ENCODE assay signal across 20 cellular contexts in genomic region chr7:20435305-20435704, GRCh38.
DNase-seq lines count a peak whose midpoint lies in the region; ATAC-seq and TF ChIP-seq lines count a peak whose summit lies in the region.
"Had no signal": no experiment of that assay in that cellular context is flagged by ENCODE, and none has a peak within 500 bp of the region (broad histone marks: within the 10 kb centered on the region; RNA-seq: fewer than 3 reads in every experiment).

No MANE protein-coding gene starts in this region.

- H3K4me1 ChIP-seq in colonic mucosa (no peaks in the 10 kb centered on the region), right atrium auricular region (peaks cover 0 to 7% of the 10 kb centered on the region in 2 donors)

- intact Hi-C loops in colonic mucosa (cut with DNase I), result loop anchor here (10.0 kb wide), 1 partner anchor 121 kb away; no protein-coding TSS in a partner anchor

- DNase-seq in G401 (ENCODE audit: low spot score) (peak; percentile 6), colonic mucosa (peak; percentile 32), right atrium auricular region (ENCODE audit: low spot score) (peak; percentile 77), skeletal muscle cell (ENCODE audit: low read depth) (peak; percentile 1), NAMALWA (ENCODE audit: low spot score) (no peak), NCI-H345 treated with DMSO at 0.1 percent for 48 hours (lab: John Stamatoyannopoulos, UW; ENCODE audit: unreplicated experiment) (no peak), type B pancreatic cell (ENCODE audit: extremely low spot score, unreplicated experiment) (no peak)
- DNase-seq: activated CD4-positive, CD25-positive, alpha-beta regulatory T cell; activated CD8-positive, alpha-beta memory T cell treated with anti-CD3 and anti-CD28 coated beads for 24 hours; Calu3; HFFc6; NCI-H1092; NCI-H2171 treated with DMSO at 0.1 percent for 48 hours; stimulated activated CD4-positive, alpha-beta T cell treated with anti-CD3 and anti-CD28 coated beads, Interleukin-4, amount 100 ng/mL, for 24 hours had no signal

- H3K36me3 Mint-ChIP-seq in activated T-helper 17 cell treated with anti-CD3 and anti-CD28 coated beads, Interleukin-2, amount 50 U/mL, for 72 hours (ENCODE audit: low read depth), result no peaks in the 10 kb centered on the region
- no peaks in the 10 kb centered on the region for H3K36me3 Mint-ChIP-seq in type B pancreatic cell
- H3K36me3 Mint-ChIP-seq: memory B cell had no signal

- H3K9ac ChIP-seq in colonic mucosa (ENCODE audit: low read depth in 2 of 2, low read length in 2 of 2), result no peak overlapping the region

- H3K4me1 Mint-ChIP-seq in activated T-helper 17 cell treated with anti-CD3 and anti-CD28 coated beads, Interleukin-2, amount 50 U/mL, for 72 hours, result no peaks in the 10 kb centered on the region
- no peaks in the 10 kb centered on the region for H3K4me1 Mint-ChIP-seq in type B pancreatic cell (ENCODE audit: unreplicated experiment)

- no peak for ATAC-seq in activated T-helper 17 cell treated with anti-CD3 and anti-CD28 coated beads, Interleukin-2, amount 50 U/mL, for 72 hours (replicated peaks)
- ATAC-seq: esophagus mucosa had no signal

- in situ Hi-C loops in G401 (cut with HindIII; ENCODE audit: low sequenced_read_pairs), result no loop called here

- H3K9me3 ChIP-seq in colonic mucosa, result no peaks in the 10 kb centered on the region
- no peaks in the 10 kb centered on the region for H3K9me3 ChIP-seq in right atrium auricular region

- no peak overlapping the region for H3K4me3 Mint-ChIP-seq in activated T-helper 17 cell treated with anti-CD3 and anti-CD28 coated beads, Interleukin-2, amount 50 U/mL, for 72 hours
- H3K4me3 Mint-ChIP-seq in type B pancreatic cell, result no peak overlapping the region
- H3K4me3 Mint-ChIP-seq: dendritic cell treated with granulocyte-macrophage colony-stimulating factor and Interleukin-4, amounts not matched to agents 40 ng/mL and 50 ng/mL, for 4 days; HFFc6; memory B cell; neural crest cell; T-helper 1 cell treated with Interleukin-12 subunit alpha and Interleukin-12 subunit beta and Interleukin-4 antibody, amounts not matched to agents 30 μg/mL and 1 μg/mL, for 36 hours had no signal

- no peak overlapping the region for H3K4me3 ChIP-seq in colonic mucosa
- no peak overlapping the region for H3K4me3 ChIP-seq in right atrium auricular region
- H3K4me3 ChIP-seq in skeletal muscle cell (ENCODE audit: low read depth, low read length), result no peak overlapping the region

- TF ChIP-seq CTCF in colonic mucosa (IDR thresholded peaks at IDR 0.05) (no peak), right atrium auricular region (IDR thresholded peaks at IDR 0.05) (no peak), type B pancreatic cell (conservative IDR thresholded peaks at IDR 0.05) (no peak)

- no peaks in the 10 kb centered on the region for H3K27me3 Mint-ChIP-seq in activated T-helper 17 cell treated with anti-CD3 and anti-CD28 coated beads, Interleukin-2, amount 50 U/mL, for 72 hours
- no peaks in the 10 kb centered on the region for H3K27me3 Mint-ChIP-seq in type B pancreatic cell

- H3K36me3 ChIP-seq in colonic mucosa, result no peaks in the 10 kb centered on the region
- no peaks in the 10 kb centered on the region for H3K36me3 ChIP-seq in right atrium auricular region

- H3K9me3 Mint-ChIP-seq in activated T-helper 17 cell treated with anti-CD3 and anti-CD28 coated beads, Interleukin-2, amount 50 U/mL, for 72 hours, result no peaks in the 10 kb centered on the region
- H3K9me3 Mint-ChIP-seq in type B pancreatic cell, result no peaks in the 10 kb centered on the region
- H3K9me3 Mint-ChIP-seq: dendritic cell treated with granulocyte-macrophage colony-stimulating factor and Interleukin-4, amounts not matched to agents 40 ng/mL and 50 ng/mL, for 4 days; memory B cell; neural crest cell; T-helper 1 cell treated with Interleukin-12 subunit alpha and Interleukin-12 subunit beta and Interleukin-4 antibody, amounts not matched to agents 30 μg/mL and 1 μg/mL, for 36 hours had no signal

- no peak overlapping the region for H3K27ac ChIP-seq in colonic mucosa
- no peak overlapping the region for H3K27ac ChIP-seq in right atrium auricular region

- no peaks in the 10 kb centered on the region for H3K27me3 ChIP-seq in colonic mucosa
- no peaks in the 10 kb centered on the region for H3K27me3 ChIP-seq in right atrium auricular region

- no peak overlapping the region for H3K27ac Mint-ChIP-seq in activated T-helper 17 cell treated with anti-CD3 and anti-CD28 coated beads, Interleukin-2, amount 50 U/mL, for 72 hours
- no peak overlapping the region for H3K27ac Mint-ChIP-seq in type B pancreatic cell
- H3K27ac Mint-ChIP-seq: dendritic cell treated with granulocyte-macrophage colony-stimulating factor and Interleukin-4, amounts not matched to agents 40 ng/mL and 50 ng/mL, for 4 days; HFFc6; memory B cell; T-helper 1 cell treated with Interleukin-12 subunit alpha and Interleukin-12 subunit beta and Interleukin-4 antibody, amounts not matched to agents 30 μg/mL and 1 μg/mL, for 36 hours had no signal

Comparison
In these comparisons a context has a peak if more than half of its experiments do, and no peak if none do; other contexts are left out.
1. DNase-seq: peak in G401 (single experiment), colonic mucosa (single experiment), right atrium auricular region (single experiment) and skeletal muscle cell (single experiment); none in NAMALWA (single experiment), NCI-H345 treated with DMSO at 0.1 percent for 48 hours (single experiment) and type B pancreatic cell (single experiment).